12 cellular contexts compared by ENCODE assay signal in the genomic region with DNA sequence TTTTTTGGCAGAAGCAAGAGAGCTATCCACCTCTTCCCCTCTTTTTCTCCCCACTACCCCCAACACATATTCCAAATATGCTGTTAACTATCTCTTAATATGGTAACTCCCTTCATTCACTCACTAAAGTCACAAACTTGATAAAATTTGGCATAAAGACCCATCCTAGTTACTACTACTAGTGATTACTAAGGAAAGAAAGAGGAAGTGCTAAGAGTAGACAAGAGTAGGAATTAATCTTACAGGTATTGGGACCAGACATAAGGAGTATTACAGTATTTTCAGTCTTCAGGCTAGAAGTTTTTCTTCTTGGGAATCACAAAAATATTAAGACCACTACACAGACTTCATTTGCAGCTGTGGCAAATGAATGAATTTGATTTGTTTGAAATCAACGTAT. TPM values are rescaled to one million over a fixed set of nuclear protein-coding genes. Genes with fewer than 3 reads are reported as not detected.
DNase-seq lines count a peak whose midpoint lies in the region; ATAC-seq, FAIRE-seq and TF ChIP-seq lines count a peak whose summit lies in the region.
"Had no signal": no experiment of that assay in that cellular context is flagged by ENCODE, and none has a peak within 500 bp of the region (broad histone marks: within the 10 kb centered on the region; RNA-seq: fewer than 3 reads in every experiment).

No MANE protein-coding gene starts in this region.

- FAIRE-seq in HepG2 (lab: Jason Lieb, UNC), result peak; percentile 23
- FAIRE-seq: endometrium had no signal

- no peak for ATAC-seq in SK-N-SH treated with all-trans-retinoic acid at 6 μM for 48 hours
- no peak for ATAC-seq in HepG2
- no peak for ATAC-seq in HG03354 (IDR thresholded peaks at IDR 0.05; ENCODE audit: poor library complexity, severe bottlenecking, unreplicated experiment)
- no peak for ATAC-seq in GM18870 (IDR thresholded peaks at IDR 0.05; ENCODE audit: unreplicated experiment)
- ATAC-seq: Panc1 had no signal

- H3K27ac ChIP-seq in SK-N-SH (ENCODE audit: low read depth in 2 of 2, low read length in 1 of 2), result peak overlapping the region; percentile 94 to 97
- H3K27ac ChIP-seq in HepG2 (ENCODE audit: extremely low read length, insufficient read depth, low read length), result no peak overlapping the region
- H3K27ac ChIP-seq in tibial artery, result peak overlapping the region; percentile 84

- 11% methylated on average over 1 of the region's 1 CpG for WGBS in SK-N-SH (ENCODE audit: low lambda C conversion rate)
- WGBS in HepG2 (ENCODE audit: low lambda C conversion rate), result 48% methylated on average over 1 of the region's 1 CpG

- CTCF ChIA-PET in SK-N-SH (lab: Yijun Ruan, JAX), result interaction anchor here (1.1 to 5.7 kb wide), 3 partner anchors 521 to 669 kb away, joined by 3 to 47 read pairs (median 5); no protein-coding TSS in a partner anchor
- CTCF ChIA-PET in HepG2 (lab: Yijun Ruan, JAX; ENCODE audit: low intra/inter-chr PET ratio, low total read pairs), result no interaction called here

- H3K36me3 ChIP-seq in SK-N-SH (replicated peaks in 1 of 2; ENCODE audit: control insufficient read depth in 1 of 2, insufficient read depth in 2 of 2, low read length in 1 of 2) (peaks cover 0 to 14% of the 10 kb centered on the region in 2 experiments), HepG2 (replicated peaks in 1 of 2; ENCODE audit: control insufficient read depth in 1 of 2, insufficient read depth in 2 of 2, low read length in 2 of 2) (no peaks in the 10 kb centered on the region), tibial artery (no peaks in the 10 kb centered on the region)
- H3K36me3 ChIP-seq: adrenal gland had no signal

- peaks cover 0 to 12% of the 10 kb centered on the region in 2 experiments; a peak in 1 of 4 replicates for H3K4me1 ChIP-seq in SK-N-SH (ENCODE audit: control insufficient read depth in 1 of 2, insufficient read depth in 2 of 2, low read depth in 1 of 2, low read length in 1 of 2)
- H3K4me1 ChIP-seq in HepG2 (ENCODE audit: insufficient read depth, low read length), result peaks cover 17% of the 10 kb centered on the region
- H3K4me1 ChIP-seq in tibial artery, result peaks cover 0 to 22% (median 2%) of the 10 kb centered on the region in 4 donors

- TF ChIP-seq POLR2A in HepG2 (IDR thresholded peaks at IDR 0.05; ENCODE audit: insufficient read depth in 1 of 2, low read depth in 2 of 2, low read length in 2 of 2), result no peak

- H3K9me3 ChIP-seq in SK-N-SH (no peaks in the 10 kb centered on the region), HepG2 (ENCODE audit: low read length) (no peaks in the 10 kb centered on the region), tibial artery (no peaks in the 10 kb centered on the region)
- H3K9me3 ChIP-seq: adrenal gland had no signal

- H3K27me3 ChIP-seq in SK-N-SH (ENCODE audit: insufficient read depth) (no peaks in the 10 kb centered on the region), HepG2 (ENCODE audit: control insufficient read depth in 1 of 2, insufficient read depth in 2 of 2, low read length in 2 of 2) (no peaks in the 10 kb centered on the region; a peak in 1 of 5 replicates), tibial artery (no peaks in the 10 kb centered on the region)
- H3K27me3 ChIP-seq: adrenal gland had no signal

- H3K79me2 ChIP-seq in SK-N-SH (ENCODE audit: insufficient read depth) (peaks cover 68% of the 10 kb centered on the region), HepG2 (ENCODE audit: insufficient read depth, low read length) (no peaks in the 10 kb centered on the region)

- TF ChIP-seq CTCF in SK-N-SH (IDR thresholded peaks at IDR 0.05), result no peak
- TF ChIP-seq CTCF in astrocyte of the cerebellum (IDR thresholded peaks at IDR 0.05; ENCODE audit: low read depth, low read length, missing control alignments), result no peak
- TF ChIP-seq CTCF in HepG2 (CRISPR knock-in tag; IDR thresholded peaks at IDR 0.05), result no peak
- TF ChIP-seq CTCF in tibial artery (IDR thresholded peaks at IDR 0.05), result no peak

- intact Hi-C loops in HepG2 (cut with micrococcal nuclease; ENCODE audit: unreplicated experiment), result no loop called here
- intact Hi-C loops in tibial artery (cut with DNase I; ENCODE audit: low total_unique reads), result no loop called here

- no peaks in the 10 kb centered on the region for H4K20me1 ChIP-seq in SK-N-SH (ENCODE audit: insufficient read depth)
- no peaks in the 10 kb centered on the region for H4K20me1 ChIP-seq in HepG2 (ENCODE audit: insufficient read depth, low read length)

- no peaks in the 10 kb centered on the region for H3K9me2 ChIP-seq in SK-N-SH

- H3K4me3 ChIP-seq in SK-N-SH (ENCODE audit: low read depth in 2 of 2, low read length in 1 of 2), result peak overlapping the region; percentile 74 to 89
- peak overlapping the region; percentile 59 for H3K4me3 ChIP-seq in astrocyte of the cerebellum (ENCODE audit: low read depth, low read length)
- H3K4me3 ChIP-seq in HepG2 (replicated peaks in 1 of 3; ENCODE audit: insufficient read depth in 1 of 3, low read depth in 2 of 3, low read length in 3 of 3), result peak overlapping the region; percentile 61 to 73 (median 67); a peak in 3 of 6 replicates
- H3K4me3 ChIP-seq in tibial artery, result peak overlapping the region; percentile 58 to 67

- H2AFZ ChIP-seq in SK-N-SH (ENCODE audit: low read depth) (no peak overlapping the region; the same call in 1 of the 2 replicates), HepG2 (ENCODE audit: low read length) (no peak overlapping the region)

- no TSS peak for BruUV-seq in HepG2 (replicated peaks; lab: Mats Ljungman, UMichigan)

- in situ Hi-C loops in astrocyte of the cerebellum (cut with HindIII; ENCODE audit: low sequenced_read_pairs), result loop anchor here (25.0 kb wide), 1 partner anchor 667 kb away; no protein-coding TSS in a partner anchor
- in situ Hi-C loops in HepG2 (cut with HindIII; ENCODE audit: extremely low pct_ligation_motif_present, low pct_unique_long_range_greater_than_20kb), result loop anchor here (25.0 kb wide), 2 partner anchors 517 to 842 kb away; no protein-coding TSS in a partner anchor

- POLR2A ChIA-PET in SK-N-SH (lab: Yijun Ruan, JAX), result interaction anchor here (0.5 kb wide), 1 partner anchor 390 kb away, joined by 3 read pairs; no protein-coding TSS in a partner anchor
- POLR2A ChIA-PET in HepG2 (lab: Yijun Ruan, JAX), result interaction anchor here (0.8 kb wide), 1 partner anchor 376 kb away, joined by 4 read pairs; no protein-coding TSS in a partner anchor

- DNase-seq in SK-N-SH (no peak), astrocyte of the cerebellum (ENCODE audit: low read depth) (no peak), HepG2 (ENCODE audit: low spot score) (no peak), tibial artery (no peak), cerebellar cortex (ENCODE audit: low spot score) (no peak)
- DNase-seq: 8988T had no signal

- H3K4me2 ChIP-seq in SK-N-SH, result peak overlapping the region; percentile 97
- H3K4me2 ChIP-seq in HepG2 (ENCODE audit: low read depth, low read length), result peak overlapping the region; percentile 95

- peak overlapping the region; percentile 93 for H3K9ac ChIP-seq in SK-N-SH
- no peak overlapping the region for H3K9ac ChIP-seq in HepG2 (ENCODE audit: insufficient read depth, low read depth, low read length)

- TF ChIP-seq RAD21 in SK-N-SH (IDR thresholded peaks at IDR 0.05; ENCODE audit: low read length) (no peak), HepG2 (CRISPR knock-in tag; IDR thresholded peaks at IDR 0.05) (no peak)

- TF ChIP-seq EP300 in SK-N-SH (IDR thresholded peaks at IDR 0.05; ENCODE audit: borderline replicate concordance in 1 of 2, low read depth in 1 of 2, low read length in 1 of 2), result no peak
- TF ChIP-seq EP300 in HepG2 (IDR thresholded peaks at IDR 0.05; ENCODE audit: low read depth in 2 of 2, low read length in 2 of 2), result no peak
- no peak for TF ChIP-seq EP300 in HepG2 (CRISPR knock-in tag; IDR thresholded peaks at IDR 0.05; ENCODE audit: borderline replicate concordance)

- H3F3A ChIP-seq in SK-N-SH (replicated peaks; ENCODE audit: insufficient read depth), result peaks cover 42% of the 10 kb centered on the region

TF ChIP-seq in SK-N-SH, 30 proteins besides CTCF, POLR2A, EP300 and RAD21 (continues in another document):
- TF ChIP-seq SIN3A (IDR thresholded peaks at IDR 0.05; ENCODE audit: borderline replicate concordance, low read depth, low read length), result no peak

TF ChIP-seq in HepG2, 621 proteins besides CTCF, POLR2A, EP300 and RAD21 (continues in another document):
- TF ChIP-seq ZNF619 (CRISPR knock-in tag; IDR thresholded peaks at IDR 0.05) (no peak), ZNF564 (CRISPR knock-in tag; IDR thresholded peaks at IDR 0.05) (no peak), ZFP1 (CRISPR knock-in tag; IDR thresholded peaks at IDR 0.05) (no peak), POLR2AphosphoS5 (IDR thresholded peaks at IDR 0.05; ENCODE audit: low read depth, low read length) (no peak), SOX13 (IDR thresholded peaks at IDR 0.05) (no peak), SOX13 (CRISPR knock-in tag; conservative IDR thresholded peaks at IDR 0.05 in 1 of 2, IDR thresholded peaks at IDR 0.05 in 1 of 2) (no peak), ZNF12 (CRISPR knock-in tag; IDR thresholded peaks at IDR 0.05) (no peak), RXRB (CRISPR knock-in tag; IDR thresholded peaks at IDR 0.05; ENCODE audit: borderline replicate concordance) (no peak)

RNA-seq across cellular contexts. Expression of a gene that starts 2.2 kb away (rescaled TPM):
- 15.0 and 25.8 TPM in 2 replicates for polyA plus RNA-seq in SK-N-SH (2012; rRNA removed)
- 6.8 and 9.1 TPM in 2 replicates for polyA plus RNA-seq in SK-N-SH (2012; cell fraction: cytosol; rRNA removed)
- polyA plus RNA-seq in SK-N-SH (2012; cell fraction: nucleus; rRNA removed), result 68.1 and 119 TPM in 2 replicates
- 0.93 and 3.1 TPM in 2 replicates for total RNA-seq in HepG2 (2016; rRNA removed; fragmentation: Illumina TruSeq; extraction: Trizol)
- total RNA-seq in HepG2 (2016; cell fraction: cytosol; rRNA removed; fragmentation: Illumina TruSeq; extraction: Trizol; ENCODE audit: low read depth), result 15.4 and 18.4 TPM in 2 replicates
- 2.0 and 3.5 TPM in 2 replicates for total RNA-seq in HepG2 (2016; cell fraction: insoluble cytoplasmic fraction; rRNA removed; fragmentation: Illumina TruSeq; extraction: Trizol)
- 11.5 and 16.5 TPM in 2 replicates for total RNA-seq in HepG2 (2016; cell fraction: membrane; rRNA removed; fragmentation: Illumina TruSeq; extraction: Trizol)
- total RNA-seq in HepG2 (2016; cell fraction: nucleus; rRNA removed; fragmentation: Illumina TruSeq; extraction: Trizol), result 7.5 and 9.0 TPM in 2 replicates
- 7.3 and 8.2 TPM in 2 replicates for polyA plus RNA-seq in HepG2 (2011; rRNA removed)
- polyA plus RNA-seq in HepG2 (2011; cell fraction: cytosol; rRNA removed), result 2.2 and 3.2 TPM in 2 replicates
- 39.0 and 39.9 TPM in 2 replicates for polyA plus RNA-seq in HepG2 (2011; cell fraction: nucleus; rRNA removed)
- 4.2 and 5.0 TPM in 2 replicates for polyA plus RNA-seq in HepG2 (2012)
- polyA plus RNA-seq in HepG2 (2016; cell fraction: cytosol; fragmentation: Illumina TruSeq; extraction: Trizol; ENCODE audit: low read depth), result 0.01 and 0.02 TPM in 2 replicates
- 0.29 and 0.35 TPM in 2 replicates for polyA plus RNA-seq in HepG2 (2016; cell fraction: insoluble cytoplasmic fraction; fragmentation: Illumina TruSeq; extraction: Trizol; ENCODE audit: low read depth)
- 0.03 and 0.12 TPM in 2 replicates for polyA plus RNA-seq in HepG2 (2016; cell fraction: membrane; fragmentation: Illumina TruSeq; extraction: Trizol; ENCODE audit: low read depth)
- 4.0 and 4.6 TPM in 2 replicates for polyA plus RNA-seq in HepG2 (2016; cell fraction: nucleus; fragmentation: Illumina TruSeq; extraction: Trizol; ENCODE audit: insufficient read depth, low read depth)
- polyA minus RNA-seq in HepG2 (2011; rRNA and poly(A)+ RNA removed; ENCODE audit: low replicate concordance), result 2.9 and 8.8 TPM in 2 replicates
- 6.4 and 7.6 TPM in 2 replicates for polyA minus RNA-seq in HepG2 (2011; cell fraction: cytosol; rRNA and poly(A)+ RNA removed)
- 48.6 and 63.0 TPM in 2 replicates for polyA minus RNA-seq in HepG2 (2011; cell fraction: nucleus; rRNA and poly(A)+ RNA removed)
